In the genomic region with DNA sequence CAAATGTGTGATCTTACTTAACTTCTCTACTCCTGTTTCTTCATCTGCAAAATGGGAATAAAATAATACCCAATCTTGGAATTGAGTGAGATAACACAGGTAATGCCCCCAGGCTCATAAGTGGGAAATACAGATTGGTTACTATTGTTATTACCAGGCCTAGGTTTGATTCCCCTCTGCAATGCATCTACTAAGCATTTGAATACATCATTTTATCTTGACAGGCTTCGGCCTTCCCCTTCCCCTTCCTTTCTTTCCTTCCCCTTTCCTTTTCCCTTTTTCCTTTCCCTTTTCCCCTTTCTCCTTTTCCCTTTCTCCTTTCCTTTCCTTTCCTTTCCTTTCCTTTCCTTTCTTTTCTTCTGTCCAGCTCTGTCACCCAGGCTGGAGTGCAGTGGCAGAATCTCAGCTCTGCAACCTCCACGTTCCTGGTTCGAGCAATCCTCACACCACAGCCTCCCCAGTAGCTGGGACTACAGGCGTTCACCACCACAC, we compare ENCODE assay signal across 10 cellular contexts. TPM values are rescaled to one million over a fixed set of nuclear protein-coding genes. Genes with fewer than 3 reads are reported as not detected.
"Had no signal": no experiment of that assay in that cellular context is flagged by ENCODE, and none has a peak within 500 bp of the region (broad histone marks: within the 10 kb centered on the region; RNA-seq: fewer than 3 reads in every experiment).

No MANE protein-coding gene starts in this region.

- ATAC-seq: GM23338 had no signal

- DNase-seq: H9, HCEC 1CT, HFFc6, KBM-7 had no signal

- H3K27ac ChIP-seq: HL-60 had no signal

- H3K4me1 Mint-ChIP-seq: GM23338 had no signal

- H3K4me3 ChIP-seq: GM23338 had no signal

- FAIRE-seq: H1, H54 had no signal

- H3K27ac Mint-ChIP-seq: GM23338, HFFc6, IgD-negative memory B cell had no signal

- H2AFZ ChIP-seq: GM23338 had no signal

- H3K4me2 ChIP-seq: GM23338 had no signal

- H3K4me3 Mint-ChIP-seq: GM23338, H9, HFFc6, IgD-negative memory B cell had no signal

- H3K9me3 Mint-ChIP-seq: GM23338, H9, HFFc6, IgD-negative memory B cell had no signal

RNA-seq across cellular contexts. Expression of gene HNF4A, which starts 7.3 kb away (rescaled TPM):
- total RNA-seq: GM23338, H1, H9, HFFc6 had no signal
- polyA plus RNA-seq: GM23338, IgD-negative memory B cell had no signal

RNA-seq across cellular contexts. Expression of gene R3HDML, which starts 11.4 kb away (rescaled TPM):
- total RNA-seq: GM23338, H1, H9, HFFc6, HT1080 had no signal
- polyA plus RNA-seq: GM23338, H1, IgD-negative memory B cell had no signal
